In genomic region chr14:99793213-99794155, GRCh38 we compare ENCODE assay signal across 8 cellular contexts. TPM values are rescaled to one million over a fixed set of nuclear protein-coding genes. Genes with fewer than 3 reads are reported as not detected.
DNase-seq lines count a peak whose midpoint lies in the region; ATAC-seq and TF ChIP-seq lines count a peak whose summit lies in the region.

A gene with protein sequence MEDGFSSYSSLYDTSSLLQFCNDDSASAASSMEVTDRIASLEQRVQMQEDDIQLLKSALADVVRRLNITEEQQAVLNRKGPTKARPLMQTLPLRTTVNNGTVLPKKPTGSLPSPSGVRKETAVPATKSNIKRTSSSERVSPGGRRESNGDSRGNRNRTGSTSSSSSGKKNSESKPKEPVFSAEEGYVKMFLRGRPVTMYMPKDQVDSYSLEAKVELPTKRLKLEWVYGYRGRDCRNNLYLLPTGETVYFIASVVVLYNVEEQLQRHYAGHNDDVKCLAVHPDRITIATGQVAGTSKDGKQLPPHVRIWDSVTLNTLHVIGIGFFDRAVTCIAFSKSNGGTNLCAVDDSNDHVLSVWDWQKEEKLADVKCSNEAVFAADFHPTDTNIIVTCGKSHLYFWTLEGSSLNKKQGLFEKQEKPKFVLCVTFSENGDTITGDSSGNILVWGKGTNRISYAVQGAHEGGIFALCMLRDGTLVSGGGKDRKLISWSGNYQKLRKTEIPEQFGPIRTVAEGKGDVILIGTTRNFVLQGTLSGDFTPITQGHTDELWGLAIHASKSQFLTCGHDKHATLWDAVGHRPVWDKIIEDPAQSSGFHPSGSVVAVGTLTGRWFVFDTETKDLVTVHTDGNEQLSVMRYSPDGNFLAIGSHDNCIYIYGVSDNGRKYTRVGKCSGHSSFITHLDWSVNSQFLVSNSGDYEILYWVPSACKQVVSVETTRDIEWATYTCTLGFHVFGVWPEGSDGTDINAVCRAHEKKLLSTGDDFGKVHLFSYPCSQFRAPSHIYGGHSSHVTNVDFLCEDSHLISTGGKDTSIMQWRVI (plus strand): TSS chr14:99793413. CDS start chr14:99793477, 64 bp downstream.

- WGBS in esophagus squamous epithelium, 2 donors, result 0% methylated on average over 7 to 16 of the region's 121 CpGs

- TF ChIP-seq CTCF in OCI-LY1 (IDR thresholded peaks at IDR 0.05; ENCODE audit: low read length) (no peak), esophagus squamous epithelium (IDR thresholded peaks at IDR 0.05) (no peak)

- peak within 1 kb of the TSS; percentile 54 to 80 (median 73) for H3K9ac ChIP-seq in BLaER1 treated with 17β-estradiol and CSF1 and Interleukin-3, amounts not matched to agents 10 nM and 100 nM
- no peak within 1 kb of the TSS; the same call in 1 of the 2 replicates for H3K9ac ChIP-seq in OCI-LY1 (ENCODE audit: low read length)

- no peak for TF ChIP-seq POLR2A in esophagus squamous epithelium (IDR thresholded peaks at IDR 0.05)

- H3K27me3 Mint-ChIP-seq in activated T-helper 1 cell treated with anti-CD3 and anti-CD28 coated beads, Interleukin-12 subunit alpha, Interleukin-12 subunit beta, Interleukin-2, Interleukin-4 antibody, amounts not matched to agents 30 ng/mL and 10 ng/mL and 1 ng/mL, durations not matched to agents 14 hours and 24 hours and 36 hours (ENCODE audit: insufficient read depth), result peaks cover 64% of the 10 kb centered on the region

- peaks cover 4 to 33% (median 22%) of the 10 kb centered on the region in 10 experiments; a peak in 17 of 20 replicates for H3K4me1 ChIP-seq in BLaER1 treated with 17β-estradiol and CSF1 and Interleukin-3, amounts not matched to agents 10 nM and 100 nM
- H3K4me1 ChIP-seq in OCI-LY1 (ENCODE audit: insufficient read depth, low read length, severe bottlenecking) (peaks cover 4% of the 10 kb centered on the region), esophagus squamous epithelium (peaks cover 4 to 38% (median 22%) of the 10 kb centered on the region in 3 donors)

- H3K27me3 ChIP-seq in BLaER1 treated with 17β-estradiol and CSF1 and Interleukin-3, amounts not matched to agents 10 nM and 100 nM, result peaks cover 34 to 58% (median 49%) of the 10 kb centered on the region in 11 experiments
- H3K27me3 ChIP-seq in OCI-LY1 (ENCODE audit: insufficient read depth, low read length), result peaks cover 3% of the 10 kb centered on the region; the same call in 1 of the 2 replicates
- H3K27me3 ChIP-seq in esophagus squamous epithelium, result peaks cover 0 to 7% (median 0%) of the 10 kb centered on the region in 4 donors

- no peaks in the 10 kb centered on the region for H3K36me3 ChIP-seq in BLaER1 treated with 17β-estradiol and CSF1 and Interleukin-3, amounts not matched to agents 10 nM and 100 nM
- H3K36me3 ChIP-seq in OCI-LY1 (ENCODE audit: insufficient read depth, low read length) (no peaks in the 10 kb centered on the region), esophagus squamous epithelium (no peaks in the 10 kb centered on the region)

- peak within 1 kb of the TSS; percentile 94 to 99 (median 97) for H3K4me2 ChIP-seq in BLaER1 treated with 17β-estradiol and CSF1 and Interleukin-3, amounts not matched to agents 10 nM and 100 nM
- H3K4me2 ChIP-seq in OCI-LY1 (ENCODE audit: low read length), result peak within 1 kb of the TSS; percentile 62

- ATAC-seq in GM19328 (IDR thresholded peaks at IDR 0.05; ENCODE audit: unreplicated experiment) (peak; percentile 93), HG03442 (IDR thresholded peaks at IDR 0.05; ENCODE audit: unreplicated experiment) (peak; percentile 90)

- H3K27ac Mint-ChIP-seq in activated T-helper 1 cell treated with anti-CD3 and anti-CD28 coated beads, Interleukin-12 subunit alpha, Interleukin-12 subunit beta, Interleukin-2, Interleukin-4 antibody, amounts not matched to agents 30 ng/mL and 10 ng/mL and 1 ng/mL, durations not matched to agents 14 hours and 24 hours and 36 hours, result peak within 1 kb of the TSS; percentile 77

- H2AFZ ChIP-seq in OCI-LY1 (ENCODE audit: low read length), result no peak within 1 kb of the TSS

- peak; percentile 69 for DNase-seq in activated T-helper 1 cell treated with anti-CD3 and anti-CD28 coated beads, Interleukin-12 subunit alpha, Interleukin-12 subunit beta, Interleukin-2, Interleukin-4 antibody, amounts not matched to agents 30 ng/mL and 10 ng/mL and 1 ng/mL, durations not matched to agents 14 hours and 24 hours and 36 hours (ENCODE audit: low spot score)
- DNase-seq in esophagus squamous epithelium (lab: John Stamatoyannopoulos, UW) (no peak), myocyte (ENCODE audit: low read depth) (peak; percentile 82)
- peak; percentile 36 for DNase-seq in stimulated activated CD8-positive, alpha-beta memory T cell treated with anti-CD3 and anti-CD28 coated beads, Interleukin-7, amount 100 ng/mL, for 24 hours (ENCODE audit: low read depth)

- H3K9me3 Mint-ChIP-seq in activated T-helper 1 cell treated with anti-CD3 and anti-CD28 coated beads, Interleukin-12 subunit alpha, Interleukin-12 subunit beta, Interleukin-2, Interleukin-4 antibody, amounts not matched to agents 30 ng/mL and 10 ng/mL and 1 ng/mL, durations not matched to agents 14 hours and 24 hours and 36 hours, result no peaks in the 10 kb centered on the region

- peaks cover 0 to 7% (median 0%) of the 10 kb centered on the region in 11 experiments; a peak in 1 of 22 replicates for H4K20me1 ChIP-seq in BLaER1 treated with 17β-estradiol and CSF1 and Interleukin-3, amounts not matched to agents 10 nM and 100 nM
- H4K20me1 ChIP-seq in OCI-LY1 (ENCODE audit: insufficient read depth, low read length), result no peaks in the 10 kb centered on the region

- H3K79me2 ChIP-seq in OCI-LY1 (ENCODE audit: insufficient read depth, low read length), result no peaks in the 10 kb centered on the region

- H3K27ac ChIP-seq in BLaER1 treated with 17β-estradiol and CSF1 and Interleukin-3, amounts not matched to agents 10 nM and 100 nM, result peak within 1 kb of the TSS in 9 of 11 experiments; percentile 20 to 63 (median 46); a peak in 11 of 22 replicates
- no peak within 1 kb of the TSS for H3K27ac ChIP-seq in OCI-LY1 (ENCODE audit: low read depth, low read length, poor library complexity, severe bottlenecking)
- peak within 1 kb of the TSS; percentile 53 to 95 (median 80) for H3K27ac ChIP-seq in esophagus squamous epithelium

- peak within 1 kb of the TSS; percentile 67 to 82 (median 75) for H3K4me3 ChIP-seq in BLaER1 treated with 17β-estradiol and CSF1 and Interleukin-3, amounts not matched to agents 10 nM and 100 nM
- H3K4me3 ChIP-seq in OCI-LY1 (ENCODE audit: low read depth, low read length, poor library complexity, severe bottlenecking) (peak within 1 kb of the TSS; percentile 39), esophagus squamous epithelium (peak within 1 kb of the TSS; percentile 20 to 76 (median 54))

- peak within 1 kb of the TSS; percentile 69 for H3K4me3 Mint-ChIP-seq in activated T-helper 1 cell treated with anti-CD3 and anti-CD28 coated beads, Interleukin-12 subunit alpha, Interleukin-12 subunit beta, Interleukin-2, Interleukin-4 antibody, amounts not matched to agents 30 ng/mL and 10 ng/mL and 1 ng/mL, durations not matched to agents 14 hours and 24 hours and 36 hours

- H3F3A ChIP-seq in OCI-LY1 (ENCODE audit: insufficient read depth, low read length), result no peaks in the 10 kb centered on the region; the same call in 1 of the 2 replicates

- H3K4me1 Mint-ChIP-seq in activated T-helper 1 cell treated with anti-CD3 and anti-CD28 coated beads, Interleukin-12 subunit alpha, Interleukin-12 subunit beta, Interleukin-2, Interleukin-4 antibody, amounts not matched to agents 30 ng/mL and 10 ng/mL and 1 ng/mL, durations not matched to agents 14 hours and 24 hours and 36 hours (ENCODE audit: low read depth), result peaks cover 20% of the 10 kb centered on the region

- H3K9me2 ChIP-seq in OCI-LY1 (ENCODE audit: low read depth, low read length), result no peaks in the 10 kb centered on the region

- intact Hi-C loops in activated T-helper 1 cell treated with anti-CD3 and anti-CD28 coated beads, Interleukin-12 subunit alpha, Interleukin-12 subunit beta, Interleukin-2, Interleukin-4 antibody, amounts not matched to agents 30 ng/mL and 10 ng/mL and 1 ng/mL, durations not matched to agents 14 hours and 24 hours and 36 hours (cut with micrococcal nuclease), result loop anchor here (5.0 kb wide), 2 partner anchors 61 to 111 kb away; partner anchors contain the start of gene CYP46A1
- intact Hi-C loops in esophagus squamous epithelium (cut with DNase I), result loop anchor here (10.0 kb wide), 1 partner anchor 59 kb away; no protein-coding TSS in a partner anchor

- H3K9me3 ChIP-seq in BLaER1 treated with 17β-estradiol and CSF1 and Interleukin-3, amounts not matched to agents 10 nM and 100 nM (replicated peaks in 1 of 11), result peaks cover 8 to 12% (median 10%) of the 10 kb centered on the region in 11 experiments; a peak in 17 of 22 replicates
- H3K9me3 ChIP-seq in OCI-LY1 (ENCODE audit: low read length), result no peaks in the 10 kb centered on the region
- no peaks in the 10 kb centered on the region for H3K9me3 ChIP-seq in esophagus squamous epithelium

- no peaks in the 10 kb centered on the region for H3K36me3 Mint-ChIP-seq in activated T-helper 1 cell treated with anti-CD3 and anti-CD28 coated beads, Interleukin-12 subunit alpha, Interleukin-12 subunit beta, Interleukin-2, Interleukin-4 antibody, amounts not matched to agents 30 ng/mL and 10 ng/mL and 1 ng/mL, durations not matched to agents 14 hours and 24 hours and 36 hours (ENCODE audit: low read depth)

RNA-seq across cellular contexts. Expression of the gene that starts here (rescaled TPM):
- total RNA-seq in activated T-helper 1 cell treated with anti-CD3 and anti-CD28 coated beads, Interleukin-12 subunit alpha, Interleukin-12 subunit beta, Interleukin-2, Interleukin-4 antibody, amounts not matched to agents 30 ng/mL and 10 ng/mL and 1 ng/mL, durations not matched to agents 14 hours and 24 hours and 36 hours, result 0.76 and 0.91 TPM in 2 replicates
- 10 to 100 TPM in 2 of 4 donors, 1 to 10 TPM in 2; 3.0 to 22.9 (median 9.4) TPM for total RNA-seq in esophagus squamous epithelium
- total RNA-seq in myocyte, result 20.8 and 24.1 TPM in 2 replicates
- 18.0 TPM for polyA plus RNA-seq in myocyte (2012)

Comparison
In these comparisons a context has a peak if more than half of its experiments do, and no peak if none do; other contexts are left out.
1. Peak in DNase-seq in activated T-helper 1 cell treated with anti-CD3 and anti-CD28 coated beads, Interleukin-12 subunit alpha, Interleukin-12 subunit beta, Interleukin-2, Interleukin-4 antibody, amounts not matched to agents 30 ng/mL and 10 ng/mL and 1 ng/mL, durations not matched to agents 14 hours and 24 hours and 36 hours; RNA of the gene not detected or under 1 TPM.